Comparison of ENCODE assay signal across 8 cellular contexts in genomic region chr3:159882784-159883779, GRCh38. TPM values are rescaled to one million over a fixed set of nuclear protein-coding genes. Genes with fewer than 3 reads are reported as not detected.
DNase-seq lines count a peak whose midpoint lies in the region; ATAC-seq, FAIRE-seq and TF ChIP-seq lines count a peak whose summit lies in the region.

No MANE protein-coding gene starts in this region.

- H3K4me1 ChIP-seq in esophagus squamous epithelium (peaks cover 0 to 33% (median 17%) of the 10 kb centered on the region in 3 donors), psoas muscle (peaks cover 70% of the 10 kb centered on the region), kidney (ENCODE audit: control insufficient read depth in 1 of 2, insufficient read depth in 1 of 2, low read depth in 1 of 2, low read length in 2 of 2) (peaks cover 0 to 5% of the 10 kb centered on the region in 2 donors)

- no peak for TF ChIP-seq POLR2A in esophagus squamous epithelium (IDR thresholded peaks at IDR 0.05)

- H3K36me3 ChIP-seq in esophagus squamous epithelium: no peaks in the 10 kb centered on the region
- H3K36me3 ChIP-seq in psoas muscle (ENCODE audit: insufficient read depth in 1 of 2, low read depth in 1 of 2): peaks cover 3 to 29% of the 10 kb centered on the region in 2 donors
- no peaks in the 10 kb centered on the region for H3K36me3 ChIP-seq in kidney (ENCODE audit: control insufficient read depth in 1 of 2, insufficient read depth in 2 of 2, low read length in 2 of 2)

- H3K27ac ChIP-seq in esophagus squamous epithelium (peak overlapping the region in 3 of 4 donors; percentile 3 to 63 (median 36)), psoas muscle (peak overlapping the region; percentile 91), kidney (ENCODE audit: low read depth in 2 of 2, low read length in 2 of 2) (no peak overlapping the region)

- FAIRE-seq in kidney (lab: Jason Lieb, UNC): no peak

- peak; percentile 77 for DNase-seq in G401 (ENCODE audit: low spot score)
- peak; percentile 96 for DNase-seq in NCI-H524 treated with DMSO at 0.1 percent for 48 hours (lab: John Stamatoyannopoulos, UW)
- DNase-seq in esophagus squamous epithelium (lab: John Stamatoyannopoulos, UW): no peak
- DNase-seq in psoas muscle: no peak
- DNase-seq in stimulated activated CD8-positive, alpha-beta memory T cell treated with anti-CD3 and anti-CD28 coated beads, Interleukin-4, amount 100 ng/mL, for 48 hours: no peak
- DNase-seq in kidney: no peak
- no peak for DNase-seq in foreskin melanocyte

- H3K9me3 ChIP-seq in esophagus squamous epithelium (no peaks in the 10 kb centered on the region), psoas muscle (no peaks in the 10 kb centered on the region), kidney (ENCODE audit: control insufficient read depth in 1 of 2, low read length in 2 of 2) (no peaks in the 10 kb centered on the region)

- peak; percentile 41 to 60 (median 50) for ATAC-seq in psoas muscle
- ATAC-seq in HG02870 (IDR thresholded peaks at IDR 0.05; ENCODE audit: unreplicated experiment): no peak

- no peak for TF ChIP-seq CTCF in esophagus squamous epithelium (IDR thresholded peaks at IDR 0.05)
- TF ChIP-seq CTCF in psoas muscle (IDR thresholded peaks at IDR 0.05): no peak
- no peak for TF ChIP-seq CTCF in kidney (IDR thresholded peaks at IDR 0.05; ENCODE audit: borderline replicate concordance, extremely low read depth, insufficient read depth)

- H3K4me3 ChIP-seq in esophagus squamous epithelium: no peak overlapping the region
- H3K4me3 ChIP-seq in psoas muscle: peak overlapping the region; percentile 42
- H3K4me3 ChIP-seq in kidney (ENCODE audit: low read length in 2 of 2): no peak overlapping the region

- 70 to 71% methylated on average over 11 of the region's 12 CpGs for WGBS in esophagus squamous epithelium, 2 donors
- WGBS in psoas muscle, 3 donors: 27 to 37% (median 29%) methylated on average over 12 of the region's 12 CpGs

- intact Hi-C loops in esophagus squamous epithelium (cut with DNase I): loop anchor here (10.0 kb wide), 1 partner anchor 122 kb away; no protein-coding TSS in a partner anchor
- intact Hi-C loops in psoas muscle (cut with DNase I): loop anchor here (2.0 to 5.0 kb wide), 2 partner anchors 56 to 58 kb away; no protein-coding TSS in a partner anchor
- intact Hi-C loops in kidney (cut with DNase I): no loop called here

- in situ Hi-C loops in G401 (cut with HindIII; ENCODE audit: low sequenced_read_pairs): no loop called here

- H3K27me3 ChIP-seq in esophagus squamous epithelium (no peaks in the 10 kb centered on the region), psoas muscle (ENCODE audit: insufficient read depth in 3 of 3, low read length in 2 of 3) (no peaks in the 10 kb centered on the region)

- H3K9ac ChIP-seq in kidney (ENCODE audit: low read length in 2 of 2): no peak overlapping the region

RNA-seq across cellular contexts. Expression of gene SCHIP1, which starts 43.4 kb away (rescaled TPM):
- total RNA-seq in G401 (2014; rRNA removed; shearing (Covaris generic)): 0.25 and 5.0 TPM in 2 replicates
- total RNA-seq in esophagus squamous epithelium (1 to 10 TPM in 2 of 4 donors, under 1 TPM in 2; 0.30 to 5.5 (median 0.83) TPM), psoas muscle (100 to 1,000 TPM in 2 of 4 donors, 10 to 100 TPM in 2; 49.1 to 206 (median 90.3) TPM), kidney (4.9 TPM)
- polyA plus RNA-seq in psoas muscle (100 to 1,000 TPM in 1 of 3 donors, 10 to 100 TPM in 2; 27.1 to 129 (median 68.6) TPM), kidney (ENCODE audit: insufficient read depth, low read depth, low replicate concordance) (9.4 TPM)

Comparison
In these comparisons a context has a peak if more than half of its experiments do, and no peak if none do; other contexts are left out.
1. DNase-seq: peak in G401 (single experiment) and NCI-H524 treated with DMSO at 0.1 percent for 48 hours (single experiment); none in esophagus squamous epithelium (single experiment), psoas muscle (0 of 2), stimulated activated CD8-positive, alpha-beta memory T cell treated with anti-CD3 and anti-CD28 coated beads, Interleukin-4, amount 100 ng/mL, for 48 hours (single experiment), kidney (single experiment) and foreskin melanocyte (single experiment).
2. H3K27ac ChIP-seq: peak in esophagus squamous epithelium (3 of 4) and psoas muscle (single experiment); none in kidney (0 of 2).